14 cellular contexts compared by ENCODE assay signal in genomic region chr5:135461752-135462151, GRCh38. TPM values are rescaled to one million over a fixed set of nuclear protein-coding genes. Genes with fewer than 3 reads are reported as not detected.
DNase-seq lines count a peak whose midpoint lies in the region; ATAC-seq, FAIRE-seq and TF ChIP-seq lines count a peak whose summit lies in the region.
"Had no signal": no experiment of that assay in that cellular context is flagged by ENCODE, and none has a peak within 500 bp of the region (broad histone marks: within the 10 kb centered on the region; RNA-seq: fewer than 3 reads in every experiment).

No MANE protein-coding gene starts in this region.

- no peak overlapping the region for H3K27ac ChIP-seq in mammary epithelial cell (ENCODE audit: insufficient read depth, low read depth, low read length)
- H3K27ac ChIP-seq in kidney (ENCODE audit: low read depth in 2 of 2, low read length in 2 of 2) = no peak overlapping the region
- no peak overlapping the region for H3K27ac ChIP-seq in spleen
- H3K27ac ChIP-seq: C4-2B had no signal

- FAIRE-seq in kidney (lab: Jason Lieb, UNC) = no peak

- dilution Hi-C loops in mammary epithelial cell (cut with HindIII; ENCODE audit: low sequenced_read_pairs) = loop anchor here (5.0 kb wide), 2 partner anchors 91 to 371 kb away; partner anchors contain the start of gene SLC25A48

- H3K9ac ChIP-seq in mammary epithelial cell (ENCODE audit: insufficient read depth, low read length) = no peak overlapping the region
- peak overlapping the region; percentile 5 for H3K9ac ChIP-seq in Loucy (ENCODE audit: low read depth, low read length, poor library complexity, severe bottlenecking)
- H3K9ac ChIP-seq in kidney (ENCODE audit: low read length in 2 of 2) = no peak overlapping the region

- CTCF ChIA-PET in mammary epithelial cell (lab: Charles Lee; ENCODE audit: low non-redundant PET) (no interaction called here), MCF 10A (lab: Yijun Ruan, JAX) (interaction anchor here (0.5 to 29.6 kb wide), 31 partner anchors 9 to 750 kb away, joined by 3 to 2166 read pairs (median 4); partner anchors contain the start of genes DCANP1 and TIFAB)

- no peak overlapping the region for H3K4me3 Mint-ChIP-seq in MCF 10A (ENCODE audit: unreplicated experiment)
- no peak overlapping the region for H3K4me3 Mint-ChIP-seq in stimulated activated naive CD8-positive, alpha-beta T cell treated with anti-CD3 and anti-CD28 coated beads, Interleukin-15, amount 100 ng/mL, for 72 hours
- H3K4me3 Mint-ChIP-seq: CD4-positive, alpha-beta memory T cell; HFFc6 had no signal

- H3K27ac Mint-ChIP-seq in MCF 10A (ENCODE audit: low read depth, unreplicated experiment) = no peak overlapping the region
- no peak overlapping the region for H3K27ac Mint-ChIP-seq in stimulated activated naive CD8-positive, alpha-beta T cell treated with anti-CD3 and anti-CD28 coated beads, Interleukin-15, amount 100 ng/mL, for 72 hours
- H3K27ac Mint-ChIP-seq: CD4-positive, alpha-beta memory T cell; HFFc6 had no signal

- H3K4me1 Mint-ChIP-seq in MCF 10A (ENCODE audit: insufficient read depth, unreplicated experiment) = peaks cover 15% of the 10 kb centered on the region
- H3K4me1 Mint-ChIP-seq in stimulated activated naive CD8-positive, alpha-beta T cell treated with anti-CD3 and anti-CD28 coated beads, Interleukin-15, amount 100 ng/mL, for 72 hours = peaks cover 8% of the 10 kb centered on the region

- H3K9me3 ChIP-seq in mammary epithelial cell (replicated peaks; ENCODE audit: insufficient read depth, low read length) (no peaks in the 10 kb centered on the region), Loucy (ENCODE audit: insufficient read depth, low read depth, low read length) (no peaks in the 10 kb centered on the region), kidney (ENCODE audit: control insufficient read depth in 1 of 2, low read length in 2 of 2) (no peaks in the 10 kb centered on the region), spleen (no peaks in the 10 kb centered on the region)
- H3K9me3 ChIP-seq: HAP-1 had no signal

- H3K4me2 ChIP-seq in mammary epithelial cell (ENCODE audit: insufficient read depth, low read depth, low read length) (no peak overlapping the region), Loucy (ENCODE audit: low read depth, low read length, poor library complexity, severe bottlenecking) (no peak overlapping the region)

- intact Hi-C loops in mammary epithelial cell (cut with micrococcal nuclease) = loop anchor here (1.0 to 2.0 kb wide), 3 partner anchors 91 to 369 kb away; no protein-coding TSS in a partner anchor
- intact Hi-C loops in MCF 10A (cut with micrococcal nuclease) = loop anchor here (1.0 kb wide), 3 partner anchors 90 to 369 kb away; no protein-coding TSS in a partner anchor
- intact Hi-C loops in kidney (cut with DNase I) = loop anchor here (10.0 kb wide), 1 partner anchor 93 kb away; no protein-coding TSS in a partner anchor
- intact Hi-C loops in spleen (cut with DNase I; ENCODE audit: low total_unique reads) = no loop called here

- H3F3A ChIP-seq in Loucy (ENCODE audit: low read depth) = no peaks in the 10 kb centered on the region

- H3K36me3 Mint-ChIP-seq in MCF 10A (ENCODE audit: insufficient read depth, unreplicated experiment) = no peaks in the 10 kb centered on the region
- H3K36me3 Mint-ChIP-seq: CD4-positive, alpha-beta memory T cell had no signal

- BruUV-seq in mammary epithelial cell (replicated peaks; lab: Mats Ljungman, UMichigan) (no TSS peak), MCF 10A (replicated peaks; lab: Mats Ljungman, UMichigan) (no TSS peak)

- H2AFZ ChIP-seq in mammary epithelial cell (ENCODE audit: low read depth, low read length) = peak overlapping the region; percentile 16
- H2AFZ ChIP-seq in Loucy (ENCODE audit: low read length) = no peak overlapping the region

- H3K9me2 ChIP-seq in Loucy (replicated peaks; ENCODE audit: low read depth, low read length) = no peaks in the 10 kb centered on the region

- peaks cover 19% of the 10 kb centered on the region for H3K27me3 Mint-ChIP-seq in MCF 10A (ENCODE audit: insufficient read depth, unreplicated experiment)
- peaks cover 54% of the 10 kb centered on the region for H3K27me3 Mint-ChIP-seq in stimulated activated naive CD8-positive, alpha-beta T cell treated with anti-CD3 and anti-CD28 coated beads, Interleukin-15, amount 100 ng/mL, for 72 hours

- H3K36me3 ChIP-seq in mammary epithelial cell (ENCODE audit: insufficient read depth, low read length) = no peaks in the 10 kb centered on the region
- H3K36me3 ChIP-seq in Loucy (ENCODE audit: insufficient read depth, low read length) = no peaks in the 10 kb centered on the region
- H3K36me3 ChIP-seq in kidney (ENCODE audit: control insufficient read depth in 1 of 2, insufficient read depth in 2 of 2, low read length in 2 of 2) = no peaks in the 10 kb centered on the region
- no peaks in the 10 kb centered on the region for H3K36me3 ChIP-seq in spleen
- H3K36me3 ChIP-seq: HAP-1 had no signal

- no peaks in the 10 kb centered on the region for H4K20me1 ChIP-seq in mammary epithelial cell (ENCODE audit: insufficient read depth, low read length)
- H4K20me1 ChIP-seq in Loucy (ENCODE audit: insufficient read depth, low read length, poor library complexity, severe bottlenecking) = no peaks in the 10 kb centered on the region

- POLR2A ChIA-PET in MCF 10A (lab: Yijun Ruan, JAX) = interaction anchor here (0.5 to 8.0 kb wide), 4 partner anchors 15 to 110 kb away, joined by 3 to 88 read pairs (median 3); partner anchors contain the start of gene DCANP1

- TF ChIP-seq CTCF in mammary epithelial cell (conservative IDR thresholded peaks at IDR 0.05 in 1 of 2, IDR thresholded peaks at IDR 0.05 in 1 of 2; ENCODE audit: extremely low read depth in 1 of 2, insufficient read depth in 1 of 2, low read depth in 1 of 2, low read length in 2 of 2) (no peak), MCF 10A (IDR thresholded peaks at IDR 0.05; ENCODE audit: unreplicated experiment) (no peak), Loucy (conservative IDR thresholded peaks at IDR 0.05; ENCODE audit: low read length) (no peak), kidney (IDR thresholded peaks at IDR 0.05; ENCODE audit: borderline replicate concordance, extremely low read depth, insufficient read depth) (no peak), spleen (IDR thresholded peaks at IDR 0.05 in 8 of 11, conservative IDR thresholded peaks at IDR 0.05 in 3 of 11) (no peak)

- no peaks in the 10 kb centered on the region for H3K9me3 Mint-ChIP-seq in MCF 10A (ENCODE audit: unreplicated experiment)
- no peaks in the 10 kb centered on the region for H3K9me3 Mint-ChIP-seq in stimulated activated naive CD8-positive, alpha-beta T cell treated with anti-CD3 and anti-CD28 coated beads, Interleukin-15, amount 100 ng/mL, for 72 hours
- H3K9me3 Mint-ChIP-seq: CD4-positive, alpha-beta memory T cell; HFFc6 had no signal

- DNase-seq in mammary epithelial cell (no peak), MCF 10A (ENCODE audit: unreplicated experiment) (no peak), kidney (peak; percentile 41), spleen (peak; percentile 45), NCI-H82 (lab: John Stamatoyannopoulos, UW) (no peak), left lobe of liver (ENCODE audit: low spot score) (no peak)
- no peak for DNase-seq in stimulated activated naive CD8-positive, alpha-beta T cell treated with anti-CD3 and anti-CD28 coated beads, Interleukin-15, amount 100 ng/mL, for 72 hours
- DNase-seq: HFFc6 had no signal

- H3K4me3 ChIP-seq in mammary epithelial cell (replicated peaks in 1 of 3; ENCODE audit: insufficient read depth in 1 of 3, low read depth in 2 of 3, low read length in 3 of 3) = no peak overlapping the region
- no peak overlapping the region for H3K4me3 ChIP-seq in Loucy (ENCODE audit: low read length, poor library complexity, severe bottlenecking)
- H3K4me3 ChIP-seq in kidney (ENCODE audit: low read length in 2 of 2) = no peak overlapping the region
- H3K4me3 ChIP-seq in spleen = no peak overlapping the region
- H3K4me3 ChIP-seq: HAP-1 had no signal

- 31% methylated on average over 2 of the region's 2 CpGs for WGBS in mammary epithelial cell (ENCODE audit: low coverage, missing lambda C conversion rate)
- WGBS in spleen, 5 donors = 52 to 84% (median 81%) methylated on average over 1 to 2 of the region's 2 CpGs

- ATAC-seq in left lobe of liver = no peak
- no peak for ATAC-seq in stimulated activated naive CD8-positive, alpha-beta T cell treated with anti-CD3 and anti-CD28 coated beads, Interleukin-15, amount 100 ng/mL, for 72 hours

- no peaks in the 10 kb centered on the region for H3K79me2 ChIP-seq in mammary epithelial cell (ENCODE audit: insufficient read depth, low read length)
- H3K79me2 ChIP-seq in Loucy (ENCODE audit: insufficient read depth, low read length) = no peaks in the 10 kb centered on the region

- H3K27me3 ChIP-seq in mammary epithelial cell (ENCODE audit: insufficient read depth, low read length) (no peaks in the 10 kb centered on the region), Loucy (ENCODE audit: insufficient read depth, low read length, poor library complexity, severe bottlenecking) (no peaks in the 10 kb centered on the region), spleen (replicated peaks in 1 of 7) (peaks cover 0 to 87% (median 23%) of the 10 kb centered on the region in 7 donors)

- H3K4me1 ChIP-seq in mammary epithelial cell (ENCODE audit: insufficient read depth, low read length) = peaks cover 6% of the 10 kb centered on the region
- H3K4me1 ChIP-seq in Loucy (ENCODE audit: insufficient read depth, low read length, poor library complexity, severe bottlenecking) = no peaks in the 10 kb centered on the region
- peaks cover 0 to 5% of the 10 kb centered on the region in 2 donors for H3K4me1 ChIP-seq in kidney (ENCODE audit: control insufficient read depth in 1 of 2, insufficient read depth in 1 of 2, low read depth in 1 of 2, low read length in 2 of 2)
- peaks cover 5 to 40% (median 13%) of the 10 kb centered on the region in 6 donors for H3K4me1 ChIP-seq in spleen

- in situ Hi-C loops in mammary epithelial cell (cut with MboI; ENCODE audit: low sequenced_read_pairs in 2 of 2) = loop anchor here (5.0 to 10.0 kb wide), 4 partner anchors 91 to 373 kb away; partner anchors contain the start of gene SLC25A48 (in 2 of the 2)

- TF ChIP-seq POLR2A in spleen (IDR thresholded peaks at IDR 0.05) = no peak

RNA-seq across cellular contexts. Expression of gene TIFAB, which starts 9.6 kb away (rescaled TPM):
- total RNA-seq in mammary epithelial cell = not detected
- not detected for polyA plus RNA-seq in mammary epithelial cell
- polyA minus RNA-seq in mammary epithelial cell = not detected
- not detected in 2 replicates for total RNA-seq in MCF 10A (2022)
- total RNA-seq in kidney = 0.13 TPM
- polyA plus RNA-seq in kidney (ENCODE audit: insufficient read depth, low read depth, low replicate concordance) = not detected
- total RNA-seq in spleen = 1 to 10 TPM in 4 of 7 donors, under 1 TPM in 3; 0.37 to 4.0 (median 1.8) TPM
- polyA plus RNA-seq in spleen = 1 to 10 TPM in 1 of 3 donors, under 1 TPM in 2; 0.48 to 1.4 (median 0.74) TPM
- not detected for total RNA-seq in left lobe of liver
- total RNA-seq: H1, HFFc6, HT1080 had no signal
- polyA plus RNA-seq: CD4-positive, alpha-beta memory T cell; H1 had no signal

RNA-seq across cellular contexts. Expression of gene DCANP1, which starts 14.6 kb away (rescaled TPM):
- total RNA-seq in mammary epithelial cell (not detected), MCF 10A (2022) (not detected in 2 replicates), kidney (not detected), spleen (1 to 10 TPM in 2 of 7 donors, under 1 TPM in 5; 0.29 to 1.2 (median 0.70) TPM), left lobe of liver (not detected)
- polyA plus RNA-seq in mammary epithelial cell (not detected), kidney (ENCODE audit: insufficient read depth, low read depth, low replicate concordance) (not detected), spleen (1 to 10 TPM in 1 of 3 donors, under 1 TPM in 2; 0.23 to 2.4 (median 0.96) TPM)
- polyA minus RNA-seq in mammary epithelial cell = not detected
- total RNA-seq: CD4-positive, alpha-beta memory T cell; H1; HFFc6; HT1080 had no signal
- polyA plus RNA-seq: CD4-positive, alpha-beta memory T cell; H1 had no signal

Comparison
In these comparisons a context has a peak if more than half of its experiments do, and no peak if none do; other contexts are left out.
1. DNase-seq: peak in kidney (single experiment) and spleen (single experiment); none in mammary epithelial cell (single experiment), MCF 10A (single experiment), NCI-H82 (single experiment), left lobe of liver (single experiment) and stimulated activated naive CD8-positive, alpha-beta T cell treated with anti-CD3 and anti-CD28 coated beads, Interleukin-15, amount 100 ng/mL, for 72 hours (0 of 2).